21 cellular contexts compared by ENCODE assay signal in genomic region chr1:243959998-243960397, GRCh38.
"Had no signal": no experiment of that assay in that cellular context is flagged by ENCODE, and none has a peak within 500 bp of the region (broad histone marks: within the 10 kb centered on the region; RNA-seq: fewer than 3 reads in every experiment).

No MANE protein-coding gene starts in this region.

- DNase-seq: activated CD4-positive, alpha-beta memory T cell treated with anti-CD3 and anti-CD28 coated beads, Interleukin-2, amount 10 ng/mL, durations not matched to agents 7 days and 5 days; activated CD4-positive, alpha-beta T cell treated with anti-CD3 and anti-CD28 coated beads, Interleukin-2, amount 10 ng/mL, durations not matched to agents 24 days and 14 days; activated CD4-positive, CD25-positive, alpha-beta regulatory T cell treated with anti-CD3 and anti-CD28 coated beads, Interleukin-2, amount 50 U/mL, for 72 hours; activated CD8-positive, alpha-beta memory T cell treated with anti-CD3 and anti-CD28 coated beads, Interleukin-2, amount 50 U/mL, for 48 hours; activated gamma-delta T cell treated with Interleukin-2 at 50 U/mL for 16 hours; activated naive CD8-positive, alpha-beta T cell treated with anti-CD3 and anti-CD28 coated beads, Interleukin-2, amount 50 U/mL, for 24 hours; activated T-cell treated with anti-CD3 and anti-CD28 coated beads, Interleukin-2, amount 50 U/mL, for 24 hours; endodermal cell; foreskin keratinocyte; left lung; lower lobe of right lung; mesendoderm; mucosa of descending colon; right lobe of liver; stimulated activated CD4-positive, alpha-beta T cell treated with anti-CD3 and anti-CD28 coated beads, Interleukin-12 subunit alpha, Interleukin-12 subunit beta, amount 100 ng/mL, for 4 hours; stimulated activated CD4-positive, alpha-beta T cell treated with anti-CD3 and anti-CD28 coated beads, Interleukin-4, amount 100 ng/mL, for 1 hour; stimulated activated naive CD8-positive, alpha-beta T cell treated with anti-CD3 and anti-CD28 coated beads, Interleukin-15, Interleukin-2, amounts not matched to agents 100 U/mL and 50 U/mL, for 24 hours; uterus; WERI-Rb-1 had no signal

- ATAC-seq: activated naive CD8-positive, alpha-beta T cell treated with anti-CD3 and anti-CD28 coated beads, Interleukin-2, amount 50 U/mL, for 24 hours; esophagus mucosa; foreskin keratinocyte; left lung; lower lobe of right lung; mucosa of descending colon; natural killer cell treated with Interleukin-12 subunit alpha and Interleukin-12 subunit beta and Interleukin-15 and Interleukin-18, amount 100 ng/mL, for 72 hours; right lobe of liver; stimulated activated naive CD8-positive, alpha-beta T cell treated with anti-CD3 and anti-CD28 coated beads, Interleukin-15, Interleukin-2, amounts not matched to agents 100 U/mL and 50 U/mL, for 24 hours had no signal
